In genomic region chr18:55323051-55323994, GRCh38 we compare ENCODE assay signal across 8 cellular contexts.
A peak's percentile ranks its signal among the peaks of the same experiment; 100 is the strongest.
DNase-seq lines count a peak whose midpoint lies in the region; ATAC-seq and TF ChIP-seq lines count a peak whose summit lies in the region.

No MANE protein-coding gene starts in this region.

- H3K4me1 Mint-ChIP-seq in glutamatergic neuron (ENCODE audit: low read depth, unreplicated experiment) = peaks cover 43% of the 10 kb centered on the region

- H3K27ac Mint-ChIP-seq in glutamatergic neuron (ENCODE audit: unreplicated experiment) = peak overlapping the region; percentile 87

- no peak for TF ChIP-seq POLR2A in GM18505 (IDR thresholded peaks at IDR 0.05; ENCODE audit: borderline replicate concordance, extremely low read depth, insufficient read depth, insufficient read length)

- H3F3A ChIP-seq in PC-3 (ENCODE audit: low read length, unreplicated experiment) = no peaks in the 10 kb centered on the region

- no peaks in the 10 kb centered on the region for H3K9me2 ChIP-seq in PC-3 (replicated peaks; ENCODE audit: low read length)

- TF ChIP-seq CTCF in PC-3 (conservative IDR thresholded peaks at IDR 0.05; ENCODE audit: low read depth, low read length) = no peak
- no peak for TF ChIP-seq CTCF in glutamatergic neuron (IDR thresholded peaks at IDR 0.05; ENCODE audit: partially characterized antibody, unreplicated experiment)
- no peak for TF ChIP-seq CTCF in GM10248 (IDR thresholded peaks at IDR 0.05; ENCODE audit: control extremely low read depth, extremely low read depth, low read depth, missing control alignments)

- H3K4me3 Mint-ChIP-seq in glutamatergic neuron (ENCODE audit: unreplicated experiment) = peak overlapping the region; percentile 85

- POLR2A ChIA-PET in PC-3 (lab: Charles Lee; ENCODE audit: unreplicated experiment) = interaction anchor here (0.5 to 0.6 kb wide), 2 partner anchors 374 to 456 kb away, joined by 4 to 6 read pairs; no protein-coding TSS in a partner anchor
- POLR2A ChIA-PET in GM10248 (lab: Yijun Ruan, JAX) = interaction anchor here (1.5 kb wide), 1 partner anchor 55 kb away, joined by 10 read pairs; no protein-coding TSS in a partner anchor

- BruUV-seq in PC-3 (replicated peaks; lab: Mats Ljungman, UMichigan) = no TSS peak

- no peaks in the 10 kb centered on the region for H3K79me2 ChIP-seq in PC-3 (ENCODE audit: low read length)

- no peaks in the 10 kb centered on the region for H3K36me3 Mint-ChIP-seq in glutamatergic neuron (ENCODE audit: unreplicated experiment)

- H3K4me1 ChIP-seq in PC-3 (ENCODE audit: insufficient read depth, low read length) = peaks cover 4% of the 10 kb centered on the region; the same call in 1 of the 2 replicates

- ATAC-seq in PC-3 (no peak), GM18505 (IDR thresholded peaks at IDR 0.05; ENCODE audit: unreplicated experiment) (no peak)

- peaks cover 9% of the 10 kb centered on the region for H3K27me3 Mint-ChIP-seq in glutamatergic neuron (ENCODE audit: unreplicated experiment)

- H2AFZ ChIP-seq in PC-3 (ENCODE audit: low read length) = peak overlapping the region; percentile 84

- H4K20me1 ChIP-seq in PC-3 (ENCODE audit: low read length) = no peaks in the 10 kb centered on the region

- H3K9me3 ChIP-seq in PC-3 (ENCODE audit: low read length) = no peaks in the 10 kb centered on the region

- H3K9me3 Mint-ChIP-seq in glutamatergic neuron (ENCODE audit: unreplicated experiment) = peaks cover 23% of the 10 kb centered on the region

- CTCF ChIA-PET in PC-3 (lab: Charles Lee) (interaction anchor here (0.5 kb wide), 1 partner anchor 72 kb away, joined by 9 read pairs; no protein-coding TSS in a partner anchor), GM10248 (lab: Yijun Ruan, JAX) (interaction anchor here (0.8 to 6.3 kb wide), 11 partner anchors 9 to 89 kb away, joined by 3 to 39 read pairs (median 4); no protein-coding TSS in a partner anchor)

- H3K27ac ChIP-seq in PC-3 (ENCODE audit: low read length) = no peak overlapping the region
- H3K27ac ChIP-seq in substantia nigra (ENCODE audit: low read depth, low read length, poor library complexity, severe bottlenecking) = peak overlapping the region; percentile 95

- H3K36me3 ChIP-seq in PC-3 (ENCODE audit: low read depth, low read length) = no peaks in the 10 kb centered on the region

- H3K4me2 ChIP-seq in PC-3 (ENCODE audit: low read length) = peak overlapping the region; percentile 81

- 0 out of 2 replicates have a peak overlapping the region, but pooled peaks have one; percentile 73 for H3K4me3 ChIP-seq in PC-3 (ENCODE audit: low read length)

- H3K9ac ChIP-seq in PC-3 (ENCODE audit: low read length) = no peak overlapping the region

- H3K27me3 ChIP-seq in PC-3 (ENCODE audit: low read length) = no peaks in the 10 kb centered on the region

- DNase-seq in DMS53 (lab: John Stamatoyannopoulos, UW) (peak; percentile 15), DMS53 treated with DMSO at 0.1 percent for 48 hours (lab: John Stamatoyannopoulos, UW; ENCODE audit: unreplicated experiment) (no peak), PC-3 (no peak), glutamatergic neuron (no peak), substantia nigra (lab: John Stamatoyannopoulos, UW) (peak in 2 of 49 donors; percentile 23 to 25), GM10248 (ENCODE audit: extremely low spot score) (no peak)
- no peak for DNase-seq in activated CD8-positive, alpha-beta memory T cell treated with anti-CD3 and anti-CD28 coated beads for 24 hours

- intact Hi-C loops in PC-3 (cut with micrococcal nuclease) = loop anchor here (5.0 to 10.0 kb wide), 2 partner anchors 229 to 321 kb away; no protein-coding TSS in a partner anchor
